17 cellular contexts compared by ENCODE assay signal in the genomic region with DNA sequence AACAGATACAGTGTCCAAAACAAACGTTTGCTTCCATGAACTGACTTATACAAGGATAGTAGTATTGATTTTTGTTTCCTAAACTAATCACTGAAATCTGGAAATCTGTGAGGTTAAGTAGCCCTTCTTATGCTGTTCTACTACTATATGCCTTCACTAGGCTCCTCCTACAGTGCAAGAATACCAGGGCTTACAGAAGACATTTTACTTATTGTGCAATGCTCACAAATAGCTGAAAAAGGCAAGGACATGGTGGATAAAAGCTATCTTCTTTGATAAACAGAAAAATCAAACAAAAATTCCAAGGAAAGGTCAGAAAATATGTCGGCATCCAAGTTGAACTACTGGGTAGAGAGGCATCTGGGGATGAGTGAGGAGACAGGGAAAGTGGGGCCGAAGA.
"Had no signal": no experiment of that assay in that cellular context is flagged by ENCODE, and none has a peak within 500 bp of the region (broad histone marks: within the 10 kb centered on the region; RNA-seq: fewer than 3 reads in every experiment).

No MANE protein-coding gene starts in this region.

- H3K27ac ChIP-seq: epithelial cell of prostate, esophagus muscularis mucosa, foreskin keratinocyte, hepatocyte had no signal

- H3K9me3 Mint-ChIP-seq: effector memory CD8-positive, alpha-beta T cell; nephron progenitor cell; type B pancreatic cell had no signal

- H3K4me1 Mint-ChIP-seq: nephron progenitor cell had no signal

- H3K27ac Mint-ChIP-seq: dendritic cell treated with granulocyte-macrophage colony-stimulating factor and Interleukin-4, amounts not matched to agents 40 ng/mL and 50 ng/mL, for 4 days; naive B cell; nephron progenitor cell; type B pancreatic cell had no signal

- H3K79me2 ChIP-seq: hepatocyte had no signal

- H3K27me3 ChIP-seq: esophagus muscularis mucosa, foreskin keratinocyte, hepatocyte had no signal

- H2AFZ ChIP-seq: hepatocyte had no signal

- H3K4me3 Mint-ChIP-seq: dendritic cell treated with granulocyte-macrophage colony-stimulating factor and Interleukin-4, amounts not matched to agents 40 ng/mL and 50 ng/mL, for 4 days; effector memory CD8-positive, alpha-beta T cell; naive B cell; nephron progenitor cell; type B pancreatic cell had no signal

- H3K36me3 ChIP-seq: esophagus muscularis mucosa had no signal

- H3K4me2 ChIP-seq: hepatocyte had no signal

- DNase-seq: effector memory CD8-positive, alpha-beta T cell; foreskin keratinocyte; head of caudate nucleus; left colon; left ventricle myocardium superior; mesendoderm; naive B cell; nephron progenitor cell; small intestine; stimulated activated CD4-positive, alpha-beta T cell treated with anti-CD3 and anti-CD28 coated beads, Interleukin-2, amount 100 ng/mL, for 48 hours; stimulated activated naive CD4-positive, alpha-beta T cell treated with Interleukin-2 at 50 U/mL for 16 hours had no signal

- H3K4me1 ChIP-seq: foreskin keratinocyte had no signal

- H3K4me3 ChIP-seq: esophagus muscularis mucosa, hepatocyte, lung had no signal

- ATAC-seq: effector memory CD8-positive, alpha-beta T cell; foreskin keratinocyte; left colon; left ventricle myocardium superior had no signal

- H3K9me3 ChIP-seq: esophagus muscularis mucosa had no signal

- H3K27me3 Mint-ChIP-seq: dendritic cell treated with granulocyte-macrophage colony-stimulating factor and Interleukin-4, amounts not matched to agents 40 ng/mL and 50 ng/mL, for 4 days; effector memory CD8-positive, alpha-beta T cell; naive B cell; type B pancreatic cell had no signal
